In genomic region chr18:40413160-40413559, GRCh38 we compare ENCODE assay signal across 9 cellular contexts.
DNase-seq lines count a peak whose midpoint lies in the region; ATAC-seq and TF ChIP-seq lines count a peak whose summit lies in the region.
"Had no signal": no experiment of that assay in that cellular context is flagged by ENCODE, and none has a peak within 500 bp of the region (broad histone marks: within the 10 kb centered on the region; RNA-seq: fewer than 3 reads in every experiment).

No MANE protein-coding gene starts in this region.

- H3K9me3 Mint-ChIP-seq in CD8-positive, alpha-beta T cell = peaks cover 7% of the 10 kb centered on the region

- H3K4me1 Mint-ChIP-seq in CD8-positive, alpha-beta T cell (ENCODE audit: low read depth) = no peaks in the 10 kb centered on the region

- no peaks in the 10 kb centered on the region for H3K36me3 ChIP-seq in CD8-positive, alpha-beta T cell (ENCODE audit: insufficient read depth, low read length)
- no peaks in the 10 kb centered on the region for H3K36me3 ChIP-seq in upper lobe of left lung

- TF ChIP-seq CTCF in CD8-positive, alpha-beta T cell (IDR thresholded peaks at IDR 0.05) = no peak
- no peak for TF ChIP-seq CTCF in upper lobe of left lung (IDR thresholded peaks at IDR 0.05)

- no peak overlapping the region for H3K4me3 ChIP-seq in CD8-positive, alpha-beta T cell (ENCODE audit: low read depth, low read length)
- H3K4me3 ChIP-seq in upper lobe of left lung (no peak overlapping the region), right cardiac atrium (ENCODE audit: low read length) (no peak overlapping the region)

- H3K27ac Mint-ChIP-seq in CD8-positive, alpha-beta T cell = no peak overlapping the region

- intact Hi-C loops in CD8-positive, alpha-beta T cell (cut with DNase I, micrococcal nuclease) = no loop called here
- intact Hi-C loops in right cardiac atrium (cut with DNase I) = no loop called here

- POLR2A ChIA-PET in CD8-positive, alpha-beta T cell (lab: Charles Lee) = no interaction called here

- H3K27ac ChIP-seq in CD8-positive, alpha-beta T cell (ENCODE audit: low read depth, low read length) = no peak overlapping the region
- H3K27ac ChIP-seq in upper lobe of left lung (no peak overlapping the region), right cardiac atrium (ENCODE audit: low read length) (no peak overlapping the region)

- ATAC-seq in CD8-positive, alpha-beta T cell = no peak
- ATAC-seq in upper lobe of left lung (ENCODE audit: low FRiP score in 2 of 2) (no peak), right cardiac atrium (no peak)

- no peaks in the 10 kb centered on the region for H3K27me3 ChIP-seq in CD8-positive, alpha-beta T cell (ENCODE audit: insufficient read depth, low read length)
- no peaks in the 10 kb centered on the region for H3K27me3 ChIP-seq in upper lobe of left lung
- H3K27me3 ChIP-seq in right cardiac atrium (ENCODE audit: control insufficient read depth, insufficient read depth) = no peaks in the 10 kb centered on the region

- H3K27me3 Mint-ChIP-seq in CD8-positive, alpha-beta T cell (ENCODE audit: low read depth) = no peaks in the 10 kb centered on the region

- no peaks in the 10 kb centered on the region for H3K4me1 ChIP-seq in CD8-positive, alpha-beta T cell (ENCODE audit: insufficient read depth, low read length)
- no peaks in the 10 kb centered on the region for H3K4me1 ChIP-seq in upper lobe of left lung
- H3K4me1 ChIP-seq in right cardiac atrium (ENCODE audit: control insufficient read depth, insufficient read depth, low read length) = no peaks in the 10 kb centered on the region

- CTCF ChIA-PET in CD8-positive, alpha-beta T cell (lab: Charles Lee) = no interaction called here

- WGBS in upper lobe of left lung, 2 donors = 40 to 56% methylated on average over 3 of the region's 3 CpGs
- 36% methylated on average over 3 of the region's 3 CpGs for WGBS in right cardiac atrium

- no peak for TF ChIP-seq POLR2A in upper lobe of left lung (IDR thresholded peaks at IDR 0.05)

- no peaks in the 10 kb centered on the region for H3K36me3 Mint-ChIP-seq in CD8-positive, alpha-beta T cell

- TF ChIP-seq EP300 in upper lobe of left lung (IDR thresholded peaks at IDR 0.05) = no peak

- DNase-seq in DMS53 (lab: John Stamatoyannopoulos, UW) = peak; percentile 75
- DNase-seq in NCI-H2029 (lab: John Stamatoyannopoulos, UW) = peak; percentile 37
- DNase-seq in anterior cingulate cortex (lab: John Stamatoyannopoulos, UW) = peak in 43 of 58 donors; percentile 2 to 78 (median 19)
- peak; percentile 57 for DNase-seq in medulla oblongata (ENCODE audit: extremely low spot score)
- DNase-seq in CD8-positive, alpha-beta T cell = no peak
- DNase-seq in NOMO-1 treated with dmso at 0.1 percent for 144 hours (lab: John Stamatoyannopoulos, UW; ENCODE audit: unreplicated experiment) = no peak
- DNase-seq in upper lobe of left lung = no peak
- DNase-seq in right cardiac atrium = no peak
- DNase-seq: activated T-cell treated with anti-CD3 and anti-CD28 coated beads for 4 hours had no signal

- no peaks in the 10 kb centered on the region for H3K9me3 ChIP-seq in CD8-positive, alpha-beta T cell (ENCODE audit: low read length)
- H3K9me3 ChIP-seq in upper lobe of left lung (no peaks in the 10 kb centered on the region), right cardiac atrium (ENCODE audit: control insufficient read depth, low read length) (no peaks in the 10 kb centered on the region)

- no peak overlapping the region for H3K4me3 Mint-ChIP-seq in CD8-positive, alpha-beta T cell

Comparison
In these comparisons a context has a peak if more than half of its experiments do, and no peak if none do; other contexts are left out.
1. DNase-seq: peak in DMS53 (single experiment), NCI-H2029 (single experiment), anterior cingulate cortex (43 of 58) and medulla oblongata (single experiment); none in CD8-positive, alpha-beta T cell (0 of 7), NOMO-1 treated with dmso at 0.1 percent for 144 hours (single experiment), upper lobe of left lung (0 of 2) and right cardiac atrium (0 of 3).